15 cellular contexts compared by ENCODE assay signal in genomic region chr6:151147118-151147832, GRCh38.
A peak's percentile ranks its signal among the peaks of the same experiment; 100 is the strongest.
DNase-seq lines count a peak whose midpoint lies in the region; ATAC-seq and TF ChIP-seq lines count a peak whose summit lies in the region.
"Had no signal": no experiment of that assay in that cellular context is flagged by ENCODE, and none has a peak within 500 bp of the region (broad histone marks: within the 10 kb centered on the region; RNA-seq: fewer than 3 reads in every experiment).

No MANE protein-coding gene starts in this region.

- TF ChIP-seq CTCF in GM23338 (conservative IDR thresholded peaks at IDR 0.05; ENCODE audit: low read depth in 2 of 2) (no peak), choroid plexus epithelial cell (conservative IDR thresholded peaks at IDR 0.05; ENCODE audit: low read depth, low read length) (no peak), left ventricle myocardium inferior (IDR thresholded peaks at IDR 0.05; ENCODE audit: borderline replicate concordance) (no peak), neural progenitor cell (IDR thresholded peaks at IDR 0.05) (no peak), gastrocnemius medialis (IDR thresholded peaks at IDR 0.05 in 4 of 5, conservative IDR thresholded peaks at IDR 0.05 in 1 of 5) (no peak)

- intact Hi-C loops in left ventricle myocardium inferior (cut with micrococcal nuclease) = no loop called here
- intact Hi-C loops in gastrocnemius medialis (cut with DNase I; ENCODE audit: low total_unique reads) = no loop called here

- H3K27me3 Mint-ChIP-seq in GM23338 (ENCODE audit: insufficient read depth, low read depth, poor library complexity) (peaks cover 8% of the 10 kb centered on the region), neural progenitor cell (ENCODE audit: insufficient read depth, low read depth) (peaks cover 2% of the 10 kb centered on the region)

- no peaks in the 10 kb centered on the region for H3K79me2 ChIP-seq in GM23338 (replicated peaks; ENCODE audit: insufficient read depth)
- H3K79me2 ChIP-seq in neural progenitor cell (ENCODE audit: low read depth) = no peaks in the 10 kb centered on the region

- H3K27ac ChIP-seq in GM23338 (ENCODE audit: low read depth) (no peak overlapping the region), left ventricle myocardium inferior (replicated peaks) (peak overlapping the region; percentile 27), neural progenitor cell (no peak overlapping the region), gastrocnemius medialis (no peak overlapping the region)

- H4K20me1 ChIP-seq in GM23338 (replicated peaks; ENCODE audit: insufficient read depth) (no peaks in the 10 kb centered on the region), neural progenitor cell (ENCODE audit: low read depth) (no peaks in the 10 kb centered on the region)

- in situ Hi-C loops in gastrocnemius medialis (cut with MboI; ENCODE audit: low sequenced_read_pairs in 4 of 4) = no loop called here

- DNase-seq in GM23338 (ENCODE audit: low spot score) (no peak), choroid plexus epithelial cell (ENCODE audit: low read depth) (peak; percentile 7), left ventricle myocardium inferior (peak; percentile 33), neural progenitor cell (ENCODE audit: low spot score) (no peak), superior temporal gyrus (ENCODE audit: extremely low spot score) (no peak), germinal center (ENCODE audit: low spot score) (no peak), gastrocnemius medialis (no peak)
- DNase-seq: Kasumi-1, NCI-H1694, NCI-H2081 treated with DMSO at 0.1 percent for 48 hours, NCI-H2171 treated with DMSO at 0.1 percent for 48 hours, NCI-H524 treated with DMSO at 0.1 percent for 48 hours, OCI-M1 had no signal

- H3K4me2 ChIP-seq in GM23338 (no peak overlapping the region), neural progenitor cell (no peak overlapping the region)

- no peak for TF ChIP-seq POLR2A in gastrocnemius medialis (IDR thresholded peaks at IDR 0.05)

- H3K27me3 ChIP-seq in GM23338 (ENCODE audit: insufficient read depth) = no peaks in the 10 kb centered on the region
- H3K27me3 ChIP-seq in left ventricle myocardium inferior (ENCODE audit: low read depth) = no peaks in the 10 kb centered on the region
- H3K27me3 ChIP-seq in neural progenitor cell = no peaks in the 10 kb centered on the region
- no peaks in the 10 kb centered on the region for H3K27me3 ChIP-seq in gastrocnemius medialis

- H3K4me1 Mint-ChIP-seq in GM23338 (peaks cover 13% of the 10 kb centered on the region), neural progenitor cell (peaks cover 37% of the 10 kb centered on the region)
- H3K4me1 Mint-ChIP-seq: CD14-positive monocyte had no signal

- no peak overlapping the region for H3K4me3 Mint-ChIP-seq in GM23338
- no peak overlapping the region for H3K4me3 Mint-ChIP-seq in neural progenitor cell
- H3K4me3 Mint-ChIP-seq: CD14-positive monocyte had no signal

- H3K9me3 Mint-ChIP-seq in GM23338 = peaks cover 6% of the 10 kb centered on the region; the same call in 2 of the 3 replicates
- peaks cover 2% of the 10 kb centered on the region for H3K9me3 Mint-ChIP-seq in neural progenitor cell
- H3K9me3 Mint-ChIP-seq: CD14-positive monocyte had no signal

- H3K36me3 Mint-ChIP-seq in GM23338 (ENCODE audit: low read depth) (peaks cover 2% of the 10 kb centered on the region; the same call in 1 of the 3 replicates), neural progenitor cell (no peaks in the 10 kb centered on the region)
- H3K36me3 Mint-ChIP-seq: CD14-positive monocyte had no signal

- ATAC-seq in GM23338 = no peak
- no peak for ATAC-seq in GM21390 (IDR thresholded peaks at IDR 0.05; ENCODE audit: unreplicated experiment)
- ATAC-seq in gastrocnemius medialis = no peak

- no peak overlapping the region for H3K4me3 ChIP-seq in GM23338
- H3K4me3 ChIP-seq in choroid plexus epithelial cell (ENCODE audit: low read depth, low read length) = no peak overlapping the region
- no peak overlapping the region for H3K4me3 ChIP-seq in left ventricle myocardium inferior
- no peak overlapping the region for H3K4me3 ChIP-seq in neural progenitor cell
- no peak overlapping the region for H3K4me3 ChIP-seq in gastrocnemius medialis

- no peak overlapping the region for H3K9ac ChIP-seq in neural progenitor cell

- H3K36me3 ChIP-seq in GM23338 (ENCODE audit: insufficient read depth) (no peaks in the 10 kb centered on the region), left ventricle myocardium inferior (no peaks in the 10 kb centered on the region), neural progenitor cell (no peaks in the 10 kb centered on the region), gastrocnemius medialis (no peaks in the 10 kb centered on the region)

- no peaks in the 10 kb centered on the region for H3K9me2 ChIP-seq in GM23338 (ENCODE audit: insufficient read depth)

- H3F3A ChIP-seq in GM23338 (replicated peaks; ENCODE audit: low read depth) (no peaks in the 10 kb centered on the region; the same call in 1 of the 2 replicates), neural progenitor cell (ENCODE audit: low read depth) (peaks cover 17% of the 10 kb centered on the region)

- H2AFZ ChIP-seq in GM23338 (peak overlapping the region; percentile 32; the same call in 1 of the 2 replicates), neural progenitor cell (replicated peaks) (no peak overlapping the region)

- H3K9me3 ChIP-seq in left ventricle myocardium inferior (replicated peaks) = no peaks in the 10 kb centered on the region
- no peaks in the 10 kb centered on the region for H3K9me3 ChIP-seq in neural progenitor cell (ENCODE audit: low read depth)
- H3K9me3 ChIP-seq in gastrocnemius medialis = no peaks in the 10 kb centered on the region

- 0 out of 2 replicates have a peak, but pooled peaks cover 4% of the 10 kb centered on the region for H3K4me1 ChIP-seq in GM23338 (ENCODE audit: insufficient read depth)
- peaks cover 22% of the 10 kb centered on the region for H3K4me1 ChIP-seq in left ventricle myocardium inferior
- H3K4me1 ChIP-seq in neural progenitor cell = peaks cover 17% of the 10 kb centered on the region
- no peaks in the 10 kb centered on the region for H3K4me1 ChIP-seq in gastrocnemius medialis

- no peak overlapping the region for H3K27ac Mint-ChIP-seq in GM23338
- peak overlapping the region; percentile 43 for H3K27ac Mint-ChIP-seq in neural progenitor cell
- H3K27ac Mint-ChIP-seq: CD14-positive monocyte had no signal

TF ChIP-seq in GM23338, 12 proteins besides CTCF, POLR2A, EP300 and RAD21:
- no peak for TF ChIP-seq EZH2 (IDR thresholded peaks at IDR 0.05; ENCODE audit: low read depth, unreplicated experiment)
- no peak for TF ChIP-seq NANOG (IDR thresholded peaks at IDR 0.05; ENCODE audit: borderline replicate concordance)
- no peak for TF ChIP-seq POLR2AphosphoS5 (IDR thresholded peaks at IDR 0.05; ENCODE audit: low read depth)
- no peak for TF ChIP-seq CREB1 (CRISPR knock-in tag; IDR thresholded peaks at IDR 0.05; ENCODE audit: low read depth)
- TF ChIP-seq STAT1 (IDR thresholded peaks at IDR 0.05; ENCODE audit: unreplicated experiment) = no peak

Comparison
In these comparisons a context has a peak if more than half of its experiments do, and no peak if none do; other contexts are left out.
1. DNase-seq: peak in choroid plexus epithelial cell (single experiment) and left ventricle myocardium inferior (single experiment); none in GM23338 (single experiment), neural progenitor cell (single experiment), superior temporal gyrus (single experiment), germinal center (single experiment) and gastrocnemius medialis (0 of 2).